ENCODE assay signal across 14 cellular contexts in the genomic region with DNA sequence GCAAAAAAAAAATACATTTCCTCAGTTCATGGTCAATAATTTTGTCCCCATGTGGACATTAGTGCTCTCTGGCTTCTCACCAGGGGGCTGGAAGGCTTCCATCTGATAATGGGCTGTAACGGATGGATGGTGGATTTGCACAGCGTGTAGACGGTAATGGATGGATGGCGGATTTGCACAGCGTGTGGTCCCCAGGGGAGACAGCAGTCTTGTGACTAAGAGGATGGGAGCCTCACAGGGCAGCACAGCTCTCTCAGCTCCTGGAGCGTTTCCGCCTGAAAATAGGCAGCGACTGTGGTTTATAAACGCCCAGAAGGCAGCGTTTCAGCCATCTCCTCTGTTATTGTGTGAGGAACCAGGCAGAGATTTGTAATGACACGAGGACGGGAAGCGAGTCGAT. TPM values are rescaled to one million over a fixed set of nuclear protein-coding genes. Genes with fewer than 3 reads are reported as not detected.
"Had no signal": no experiment of that assay in that cellular context is flagged by ENCODE, and none has a peak within 500 bp of the region (broad histone marks: within the 10 kb centered on the region; RNA-seq: fewer than 3 reads in every experiment).

No MANE protein-coding gene starts in this region.

RNA-seq across cellular contexts. Expression of gene MRGPRE, which starts 22.6 kb away (rescaled TPM):
- total RNA-seq: activated B cell treated with CpG ODN at 0.5 μM for 24 hours; activated CD4-positive, alpha-beta memory T cell treated with anti-CD3 and anti-CD28 coated beads for 36 hours; activated CD4-positive, alpha-beta memory T cell treated with anti-CD3 and anti-CD28 coated beads, Interleukin-2, amount 10 ng/mL, durations not matched to agents 7 days and 5 days; activated CD4-positive, alpha-beta T cell treated with anti-CD3 and anti-CD28 coated beads for 36 hours; activated CD4-positive, alpha-beta T cell treated with anti-CD3 and anti-CD28 coated beads, Interleukin-2, amount 10 ng/mL, durations not matched to agents 24 days and 14 days; activated CD4-positive, alpha-beta T cell treated with anti-CD3 and anti-CD28 coated beads, Interleukin-2, amount 10 ng/mL, durations not matched to agents 7 days and 5 days; activated CD8-positive, alpha-beta memory T cell treated with anti-CD3 and anti-CD28 coated beads for 36 hours; activated CD8-positive, alpha-beta memory T cell treated with anti-CD3 and anti-CD28 coated beads, Interleukin-2, amount 10 ng/mL, durations not matched to agents 7 days and 5 days; activated CD8-positive, alpha-beta T cell treated with anti-CD3 and anti-CD28 coated beads for 36 hours; activated CD8-positive, alpha-beta T cell treated with anti-CD3 and anti-CD28 coated beads, Interleukin-2, amount 10 ng/mL, durations not matched to agents 7 days and 5 days; T-cell; T-helper 1 cell treated with Interleukin-12 subunit alpha and Interleukin-12 subunit beta and Interleukin-4 antibody, amounts not matched to agents 30 ng/mL and 1 ng/mL, for 36 hours; T-helper 17 cell; T-helper 2 cell treated with Interferon-gamma antibody and Interleukin-4, amounts not matched to agents 100 ng/mL and 5 ng/mL, for 36 hours had no signal

RNA-seq across cellular contexts. Expression of gene MRGPRG, which starts 36.2 kb away (rescaled TPM):
- total RNA-seq: activated B cell treated with CpG ODN at 0.5 μM for 24 hours; activated CD4-positive, alpha-beta memory T cell treated with anti-CD3 and anti-CD28 coated beads for 36 hours; activated CD4-positive, alpha-beta memory T cell treated with anti-CD3 and anti-CD28 coated beads, Interleukin-2, amount 10 ng/mL, durations not matched to agents 7 days and 5 days; activated CD4-positive, alpha-beta T cell treated with anti-CD3 and anti-CD28 coated beads for 36 hours; activated CD4-positive, alpha-beta T cell treated with anti-CD3 and anti-CD28 coated beads, Interleukin-2, amount 10 ng/mL, durations not matched to agents 24 days and 14 days; activated CD4-positive, alpha-beta T cell treated with anti-CD3 and anti-CD28 coated beads, Interleukin-2, amount 10 ng/mL, durations not matched to agents 7 days and 5 days; activated CD8-positive, alpha-beta memory T cell treated with anti-CD3 and anti-CD28 coated beads for 36 hours; activated CD8-positive, alpha-beta memory T cell treated with anti-CD3 and anti-CD28 coated beads, Interleukin-2, amount 10 ng/mL, durations not matched to agents 7 days and 5 days; activated CD8-positive, alpha-beta T cell treated with anti-CD3 and anti-CD28 coated beads for 36 hours; activated CD8-positive, alpha-beta T cell treated with anti-CD3 and anti-CD28 coated beads, Interleukin-2, amount 10 ng/mL, durations not matched to agents 7 days and 5 days; T-cell; T-helper 1 cell treated with Interleukin-12 subunit alpha and Interleukin-12 subunit beta and Interleukin-4 antibody, amounts not matched to agents 30 ng/mL and 1 ng/mL, for 36 hours; T-helper 17 cell; T-helper 2 cell treated with Interferon-gamma antibody and Interleukin-4, amounts not matched to agents 100 ng/mL and 5 ng/mL, for 36 hours had no signal
